1 cellular context compared by ENCODE assay signal in the genomic region with DNA sequence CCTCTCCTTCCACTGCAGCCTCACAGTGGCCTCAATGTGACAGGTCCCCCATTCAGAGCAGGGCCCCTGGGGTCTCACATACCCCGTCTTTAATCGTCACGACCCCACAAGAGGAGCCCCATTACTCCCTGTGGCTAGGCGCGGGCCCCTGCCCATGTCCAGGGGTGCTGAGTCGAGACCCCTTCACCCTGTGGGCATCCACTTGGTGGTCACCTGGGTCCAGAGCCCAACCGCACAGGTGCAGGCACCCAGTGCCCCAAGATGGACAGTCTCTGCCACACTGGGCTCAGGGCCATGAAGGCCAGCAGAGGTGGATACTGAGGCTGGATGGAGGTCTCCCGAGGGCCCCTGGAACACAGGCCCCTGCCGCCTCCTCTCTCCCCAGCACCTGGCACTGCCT.
TF ChIP-seq lines count a peak whose summit lies in the region.

No MANE protein-coding gene starts in this region.

TF ChIP-seq in HepG2, 621 proteins besides CTCF, POLR2A, EP300 and RAD21:
- TF ChIP-seq, protein P1, sequence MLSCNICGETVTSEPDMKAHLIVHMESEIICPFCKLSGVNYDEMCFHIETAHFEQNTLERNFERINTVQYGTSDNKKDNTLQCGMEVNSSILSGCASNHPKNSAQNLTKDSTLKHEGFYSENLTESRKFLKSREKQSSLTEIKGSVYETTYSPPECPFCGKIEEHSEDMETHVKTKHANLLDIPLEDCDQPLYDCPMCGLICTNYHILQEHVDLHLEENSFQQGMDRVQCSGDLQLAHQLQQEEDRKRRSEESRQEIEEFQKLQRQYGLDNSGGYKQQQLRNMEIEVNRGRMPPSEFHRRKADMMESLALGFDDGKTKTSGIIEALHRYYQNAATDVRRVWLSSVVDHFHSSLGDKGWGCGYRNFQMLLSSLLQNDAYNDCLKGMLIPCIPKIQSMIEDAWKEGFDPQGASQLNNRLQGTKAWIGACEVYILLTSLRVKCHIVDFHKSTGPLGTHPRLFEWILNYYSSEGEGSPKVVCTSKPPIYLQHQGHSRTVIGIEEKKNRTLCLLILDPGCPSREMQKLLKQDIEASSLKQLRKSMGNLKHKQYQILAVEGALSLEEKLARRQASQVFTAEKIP (CRISPR knock-in tag; IDR thresholded peaks at IDR 0.05; ENCODE audit: borderline replicate concordance), result no peak
- TF ChIP-seq AGO2 (optimal IDR thresholded peaks at IDR 0.05; ENCODE audit: low read depth, low read length), result peak; percentile 59
